ENCODE assay signal across 33 cellular contexts in the genomic region with DNA sequence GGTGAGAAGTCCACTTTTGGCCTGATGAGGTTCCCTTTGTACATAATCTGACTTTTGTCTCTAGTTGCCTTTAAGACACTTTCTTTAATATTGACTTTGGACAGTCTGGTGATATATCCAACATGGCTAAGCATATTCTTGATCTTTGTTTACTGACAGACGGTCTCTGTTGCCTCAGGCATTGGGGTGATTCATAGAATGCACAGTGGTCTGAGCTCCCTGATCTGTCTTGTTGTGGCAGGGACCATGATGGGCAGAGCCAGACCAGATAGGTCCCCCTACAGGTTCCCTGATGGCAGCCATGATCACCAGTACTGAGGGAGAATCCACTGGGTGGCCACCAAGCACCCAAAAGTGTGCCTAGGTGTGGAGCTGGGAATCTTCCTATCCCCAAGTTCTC.
"Had no signal": no experiment of that assay in that cellular context is flagged by ENCODE, and none has a peak within 500 bp of the region (broad histone marks: within the 10 kb centered on the region; RNA-seq: fewer than 3 reads in every experiment).

No MANE protein-coding gene starts in this region.

- H3K4me3 ChIP-seq: adrenal gland, body of pancreas had no signal

- H3K4me1 ChIP-seq: adrenal gland, body of pancreas had no signal

- H3K36me3 ChIP-seq: adrenal gland, brain microvascular endothelial cell had no signal

- H3K9me3 ChIP-seq: adrenal gland, body of pancreas had no signal

- H3K27me3 Mint-ChIP-seq: activated B cell treated with CpG ODN at 0.5 μM for 24 hours; activated CD4-positive, alpha-beta memory T cell treated with anti-CD3 and anti-CD28 coated beads for 36 hours; activated CD4-positive, alpha-beta T cell treated with anti-CD3 and anti-CD28 coated beads, Interleukin-2, amount 10 ng/mL, durations not matched to agents 24 days and 14 days; activated CD8-positive, alpha-beta T cell treated with anti-CD3 and anti-CD28 coated beads for 36 hours; activated naive CD8-positive, alpha-beta T cell treated with anti-CD3 and anti-CD28 coated beads for 36 hours; activated T-helper 17 cell treated with anti-CD3 and anti-CD28 coated beads, Interleukin-2, amount 50 U/mL, for 72 hours had no signal

- DNase-seq: activated B cell treated with CpG ODN at 0.5 μM for 24 hours; activated CD4-positive, alpha-beta memory T cell treated with anti-CD3 and anti-CD28 coated beads for 36 hours; activated CD4-positive, alpha-beta T cell treated with anti-CD3 and anti-CD28 coated beads for 4 hours; activated CD4-positive, alpha-beta T cell treated with anti-CD3 and anti-CD28 coated beads, Interleukin-2, amount 10 ng/mL, durations not matched to agents 24 days and 14 days; activated CD4-positive, alpha-beta T cell treated with anti-CD3 and anti-CD28 coated beads, Interleukin-2, amount 50 U/mL, for 1 hour; activated CD4-positive, alpha-beta T cell treated with anti-CD3 and anti-CD28 coated beads, Interleukin-2, amount 50 U/mL, for 4 hours; activated CD4-positive, CD25-positive, alpha-beta regulatory T cell treated with anti-CD3 and anti-CD28 coated beads, Interleukin-2, amount 50 U/mL, for 72 hours; activated CD8-positive, alpha-beta memory T cell treated with anti-CD3 and anti-CD28 coated beads, Interleukin-2, amount 50 U/mL, for 4 hours; activated CD8-positive, alpha-beta T cell treated with anti-CD3 and anti-CD28 coated beads for 36 hours; activated effector memory CD4-positive, alpha-beta T cell treated with anti-CD3 and anti-CD28 coated beads, Interleukin-2, amount 50 U/mL, for 16 hours; activated gamma-delta T cell treated with Interleukin-2 at 50 U/mL for 16 hours; activated naive CD4-positive, alpha-beta T cell; activated naive CD4-positive, alpha-beta T cell treated with anti-CD3 and anti-CD28 coated beads for 36 hours; activated naive CD4-positive, alpha-beta T cell treated with anti-CD3 and anti-CD28 coated beads, Interleukin-2, amount 50 U/mL, for 16 hours; activated naive CD8-positive, alpha-beta T cell treated with anti-CD3 and anti-CD28 coated beads for 36 hours; activated T-cell treated with anti-CD3 and anti-CD28 coated beads for 4 hours; activated T-cell treated with anti-CD3 and anti-CD28 coated beads, Interleukin-2, amount 50 U/mL, for 1 hour; activated T-cell treated with anti-CD3 and anti-CD28 coated beads, Interleukin-2, amount 50 U/mL, for 4 hours; activated T-cell treated with anti-CD3 and anti-CD28 coated beads, Interleukin-2, amount 50 U/mL, for 72 hours; adrenal gland; amniotic stem cell; aorta; body of pancreas; central memory CD4-positive, alpha-beta T cell; T-helper 2 cell; T-helper 9 cell had no signal

- H3K9me3 Mint-ChIP-seq: activated CD4-positive, alpha-beta T cell treated with anti-CD3 and anti-CD28 coated beads, Interleukin-2, amount 10 ng/mL, durations not matched to agents 24 days and 14 days; activated T-helper 1 cell treated with anti-CD3 and anti-CD28 coated beads, Interleukin-12 subunit alpha, Interleukin-12 subunit beta, Interleukin-2, Interleukin-4 antibody, amounts not matched to agents 30 ng/mL and 10 ng/mL and 1 ng/mL, durations not matched to agents 14 hours and 24 hours and 36 hours had no signal

- H3K36me3 Mint-ChIP-seq: activated CD4-positive, alpha-beta memory T cell treated with anti-CD3 and anti-CD28 coated beads for 36 hours; activated naive CD4-positive, alpha-beta T cell treated with anti-CD3 and anti-CD28 coated beads, Interleukin-2, amount 50 U/mL, for 72 hours; activated naive CD8-positive, alpha-beta T cell treated with anti-CD3 and anti-CD28 coated beads for 36 hours had no signal

- H3K27ac Mint-ChIP-seq: activated B cell treated with CpG ODN at 0.5 μM for 24 hours; activated CD4-positive, alpha-beta memory T cell treated with anti-CD3 and anti-CD28 coated beads for 36 hours; activated CD4-positive, alpha-beta T cell treated with anti-CD3 and anti-CD28 coated beads, Interleukin-2, amount 10 ng/mL, durations not matched to agents 24 days and 14 days; activated CD8-positive, alpha-beta T cell treated with anti-CD3 and anti-CD28 coated beads for 36 hours; activated naive CD4-positive, alpha-beta T cell treated with anti-CD3 and anti-CD28 coated beads for 36 hours; activated naive CD4-positive, alpha-beta T cell treated with anti-CD3 and anti-CD28 coated beads, Interleukin-2, amount 50 U/mL, for 72 hours; activated naive CD8-positive, alpha-beta T cell treated with anti-CD3 and anti-CD28 coated beads for 36 hours; activated T-cell treated with anti-CD3 and anti-CD28 coated beads, Interleukin-2, amount 50 U/mL, for 72 hours; activated T-helper 1 cell treated with anti-CD3 and anti-CD28 coated beads, Interleukin-12 subunit alpha, Interleukin-12 subunit beta, Interleukin-2, Interleukin-4 antibody, amounts not matched to agents 30 ng/mL and 10 ng/mL and 1 ng/mL, durations not matched to agents 14 hours and 24 hours and 36 hours; activated T-helper 17 cell treated with anti-CD3 and anti-CD28 coated beads, Interleukin-2, amount 50 U/mL, for 72 hours; T-helper 1 cell treated with Interleukin-12 subunit alpha and Interleukin-12 subunit beta and Interleukin-4 antibody, amounts not matched to agents 30 μg/mL and 1 μg/mL, for 36 hours; T-helper 2 cell treated with Interferon-gamma antibody and Interleukin-4, amounts not matched to agents 5 μg/mL and 100 μg/mL, for 36 hours had no signal

- H3K27me3 ChIP-seq: adrenal gland, body of pancreas, brain microvascular endothelial cell had no signal

- H3K27ac ChIP-seq: adrenal gland, body of pancreas, brain microvascular endothelial cell, VCaP had no signal

- H3K4me3 Mint-ChIP-seq: activated B cell treated with CpG ODN at 0.5 μM for 24 hours; activated CD4-positive, alpha-beta memory T cell treated with anti-CD3 and anti-CD28 coated beads for 36 hours; activated CD4-positive, alpha-beta T cell treated with anti-CD3 and anti-CD28 coated beads, Interleukin-2, amount 10 ng/mL, durations not matched to agents 24 days and 14 days; activated CD8-positive, alpha-beta T cell treated with anti-CD3 and anti-CD28 coated beads for 36 hours; activated naive CD4-positive, alpha-beta T cell treated with anti-CD3 and anti-CD28 coated beads for 36 hours; activated naive CD8-positive, alpha-beta T cell treated with anti-CD3 and anti-CD28 coated beads for 36 hours; activated T-cell treated with anti-CD3 and anti-CD28 coated beads, Interleukin-2, amount 50 U/mL, for 4 hours; activated T-cell treated with anti-CD3 and anti-CD28 coated beads, Interleukin-2, amount 50 U/mL, for 72 hours; activated T-helper 1 cell treated with anti-CD3 and anti-CD28 coated beads, Interleukin-12 subunit alpha, Interleukin-12 subunit beta, Interleukin-2, Interleukin-4 antibody, amounts not matched to agents 30 ng/mL and 10 ng/mL and 1 ng/mL, durations not matched to agents 14 hours and 24 hours and 36 hours; activated T-helper 17 cell treated with anti-CD3 and anti-CD28 coated beads, Interleukin-2, amount 50 U/mL, for 72 hours; T-helper 1 cell treated with Interleukin-12 subunit alpha and Interleukin-12 subunit beta and Interleukin-4 antibody, amounts not matched to agents 30 μg/mL and 1 μg/mL, for 36 hours; T-helper 2 cell treated with Interferon-gamma antibody and Interleukin-4, amounts not matched to agents 5 μg/mL and 100 μg/mL, for 36 hours had no signal

- ATAC-seq: activated CD8-positive, alpha-beta T cell treated with anti-CD3 and anti-CD28 coated beads for 36 hours; activated naive CD4-positive, alpha-beta T cell treated with anti-CD3 and anti-CD28 coated beads, Interleukin-2, amount 50 U/mL, for 72 hours; activated T-cell treated with anti-CD3 and anti-CD28 coated beads, Interleukin-2, amount 50 U/mL, for 4 hours; activated T-cell treated with anti-CD3 and anti-CD28 coated beads, Interleukin-2, amount 50 U/mL, for 72 hours; activated T-helper 17 cell treated with anti-CD3 and anti-CD28 coated beads, Interleukin-2, amount 50 U/mL, for 72 hours; body of pancreas had no signal

- H3K4me1 Mint-ChIP-seq: activated B cell treated with CpG ODN at 0.5 μM for 24 hours; activated CD4-positive, alpha-beta T cell treated with anti-CD3 and anti-CD28 coated beads, Interleukin-2, amount 10 ng/mL, durations not matched to agents 24 days and 14 days; activated naive CD8-positive, alpha-beta T cell treated with anti-CD3 and anti-CD28 coated beads for 36 hours; activated T-helper 17 cell treated with anti-CD3 and anti-CD28 coated beads, Interleukin-2, amount 50 U/mL, for 72 hours had no signal
